ENCODE assay signal across 9 cellular contexts in genomic region chr1:12275370-12275769, GRCh38. TPM values are rescaled to one million over a fixed set of nuclear protein-coding genes. Genes with fewer than 3 reads are reported as not detected.
DNase-seq lines count a peak whose midpoint lies in the region; ATAC-seq and TF ChIP-seq lines count a peak whose summit lies in the region.
"Had no signal": no experiment of that assay in that cellular context is flagged by ENCODE, and none has a peak within 500 bp of the region (broad histone marks: within the 10 kb centered on the region; RNA-seq: fewer than 3 reads in every experiment).

No MANE protein-coding gene starts in this region.

- DNase-seq in NCI-H226 (peak; percentile 4), right cardiac atrium (peak; percentile 29 to 77 (median 69))
- peak; percentile 74 for DNase-seq in activated effector memory CD4-positive, alpha-beta T cell treated with anti-CD3 and anti-CD28 coated beads, Interleukin-2, amount 50 U/mL, for 16 hours
- DNase-seq in stimulated activated CD4-positive, alpha-beta T cell treated with anti-CD3 and anti-CD28 coated beads, Interleukin-4, amount 100 ng/mL, for 24 hours, result peak; percentile 44
- DNase-seq: activated B cell treated with CpG ODN at 0.5 μM for 24 hours had no signal

- peak; percentile 73 for TF ChIP-seq CTCF in GM12872 (IDR thresholded peaks at IDR 0.05; ENCODE audit: insufficient read depth, low read depth, low read length)

- H3K27ac ChIP-seq in right cardiac atrium (ENCODE audit: low read length), result no peak overlapping the region

- no peaks in the 10 kb centered on the region for H3K9me3 ChIP-seq in right cardiac atrium (ENCODE audit: control insufficient read depth, low read length)

- WGBS in right cardiac atrium, result 62% methylated on average over 4 of the region's 4 CpGs

- no peaks in the 10 kb centered on the region for H3K27me3 ChIP-seq in right cardiac atrium (ENCODE audit: control insufficient read depth, insufficient read depth)

- no peaks in the 10 kb centered on the region for H3K4me1 ChIP-seq in right cardiac atrium (ENCODE audit: control insufficient read depth, insufficient read depth, low read length)

- intact Hi-C loops in right cardiac atrium (cut with DNase I), result loop anchor here in 1 of 4 donors (10.0 kb wide), 1 partner anchor 379 kb away; no protein-coding TSS in a partner anchor

- H3K4me3 ChIP-seq in right cardiac atrium (ENCODE audit: low read length), result no peak overlapping the region

- ATAC-seq in right cardiac atrium (no peak), HG02970 (IDR thresholded peaks at IDR 0.05; ENCODE audit: low FRiP score, unreplicated experiment) (no peak), HG03439 (IDR thresholded peaks at IDR 0.05; ENCODE audit: unreplicated experiment) (no peak), HG03039 (IDR thresholded peaks at IDR 0.05; ENCODE audit: unreplicated experiment) (no peak)

RNA-seq across cellular contexts. Expression of gene VPS13D, which starts 45.5 kb away (rescaled TPM):
- 10 to 100 TPM; 45.9 to 56.4 (median 55.2) TPM for total RNA-seq in right cardiac atrium
- 25.8 TPM for polyA plus RNA-seq in right cardiac atrium

Comparison
In these comparisons a context has a peak if more than half of its experiments do, and no peak if none do; other contexts are left out.
1. DNase-seq: peak in every context shown above with its lines; median percentile 74 in activated effector memory CD4-positive, alpha-beta T cell treated with anti-CD3 and anti-CD28 coated beads, Interleukin-2, amount 50 U/mL, for 16 hours; 69 in right cardiac atrium; 44 in stimulated activated CD4-positive, alpha-beta T cell treated with anti-CD3 and anti-CD28 coated beads, Interleukin-4, amount 100 ng/mL, for 24 hours; 4 in NCI-H226.